ENCODE assay signal across 8 cellular contexts in the genomic region with DNA sequence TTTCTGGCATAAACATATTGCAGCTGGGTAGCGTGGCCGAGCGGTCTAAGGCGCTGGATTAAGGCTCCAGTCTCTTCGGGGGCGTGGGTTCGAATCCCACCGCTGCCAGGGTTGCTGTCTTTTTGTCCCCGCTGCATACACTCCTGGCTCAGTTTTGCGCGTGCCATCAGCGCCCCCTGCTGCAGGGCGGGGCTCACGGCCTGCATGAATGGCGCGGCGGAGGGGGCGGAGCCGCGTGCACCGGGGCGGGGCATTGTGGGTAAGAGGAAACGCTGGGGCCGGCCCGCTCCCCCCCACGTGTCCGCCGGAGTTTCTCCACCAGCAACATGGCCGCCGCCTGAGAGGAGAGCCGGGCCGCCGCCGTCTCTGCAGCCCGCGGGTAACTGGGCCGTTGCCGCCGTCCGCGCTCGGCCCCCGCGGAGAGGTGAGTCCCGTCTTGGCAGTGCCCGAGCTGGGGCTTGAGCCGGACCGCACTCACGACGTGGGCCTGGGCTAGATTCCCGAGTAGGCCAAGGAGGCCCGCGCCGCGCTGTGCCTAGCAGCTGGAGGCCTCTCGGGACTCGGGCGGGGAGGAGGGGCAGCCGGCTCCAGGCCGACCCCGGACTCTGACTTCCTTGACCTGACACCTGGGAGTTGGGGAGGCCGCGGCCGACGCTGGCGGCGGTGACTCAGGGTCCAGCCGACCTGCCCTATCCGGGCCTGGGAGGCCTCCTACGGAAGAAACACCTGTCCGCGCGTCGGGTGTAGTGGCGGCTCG. TPM values are rescaled to one million over a fixed set of nuclear protein-coding genes. Genes with fewer than 3 reads are reported as not detected.
DNase-seq lines count a peak whose midpoint lies in the region; ATAC-seq and TF ChIP-seq lines count a peak whose summit lies in the region.

A gene with protein sequence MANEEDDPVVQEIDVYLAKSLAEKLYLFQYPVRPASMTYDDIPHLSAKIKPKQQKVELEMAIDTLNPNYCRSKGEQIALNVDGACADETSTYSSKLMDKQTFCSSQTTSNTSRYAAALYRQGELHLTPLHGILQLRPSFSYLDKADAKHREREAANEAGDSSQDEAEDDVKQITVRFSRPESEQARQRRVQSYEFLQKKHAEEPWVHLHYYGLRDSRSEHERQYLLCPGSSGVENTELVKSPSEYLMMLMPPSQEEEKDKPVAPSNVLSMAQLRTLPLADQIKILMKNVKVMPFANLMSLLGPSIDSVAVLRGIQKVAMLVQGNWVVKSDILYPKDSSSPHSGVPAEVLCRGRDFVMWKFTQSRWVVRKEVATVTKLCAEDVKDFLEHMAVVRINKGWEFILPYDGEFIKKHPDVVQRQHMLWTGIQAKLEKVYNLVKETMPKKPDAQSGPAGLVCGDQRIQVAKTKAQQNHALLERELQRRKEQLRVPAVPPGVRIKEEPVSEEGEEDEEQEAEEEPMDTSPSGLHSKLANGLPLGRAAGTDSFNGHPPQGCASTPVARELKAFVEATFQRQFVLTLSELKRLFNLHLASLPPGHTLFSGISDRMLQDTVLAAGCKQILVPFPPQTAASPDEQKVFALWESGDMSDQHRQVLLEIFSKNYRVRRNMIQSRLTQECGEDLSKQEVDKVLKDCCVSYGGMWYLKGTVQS (plus strand): TSS at position 296 of the 757 bp plus-strand sequence. CDS start 5,560 bp downstream, outside the sequence.

- ATAC-seq in GM18909 (IDR thresholded peaks at IDR 0.05; ENCODE audit: poor library complexity, unreplicated experiment) (peak; percentile 82), HG03175 (IDR thresholded peaks at IDR 0.05; ENCODE audit: unreplicated experiment) (peak; percentile 89), activated B cell treated with CpG ODN at 0.5 μM for 24 hours (ENCODE audit: low read depth) (peak; percentile 94)

- peak within 1 kb of the TSS; percentile 95 for H3K4me3 ChIP-seq in AG09309 (ENCODE audit: control insufficient read depth, low read depth, low read length)

- intact Hi-C loops in activated B cell treated with CpG ODN at 0.5 μM for 24 hours (cut with micrococcal nuclease) = loop anchor here (1.0 to 10.0 kb wide), 14 partner anchors 56 to 775 kb away; a partner anchor contains a TSS

- H3K36me3 Mint-ChIP-seq in activated B cell treated with CpG ODN at 0.5 μM for 24 hours (ENCODE audit: low read depth) = peaks cover 33% of the 10 kb centered on the region

- CTCF ChIA-PET in activated B cell treated with CpG ODN at 0.5 μM for 24 hours (lab: Charles Lee) = interaction anchor here (0.9 to 1.9 kb wide), 13 partner anchors 23 to 290 kb away, joined by 3 to 15 read pairs (median 5); a partner anchor contains a TSS

- H3K27me3 Mint-ChIP-seq in activated B cell treated with CpG ODN at 0.5 μM for 24 hours = no peaks in the 10 kb centered on the region

- POLR2A ChIA-PET in activated B cell treated with CpG ODN at 0.5 μM for 24 hours (lab: Charles Lee) = interaction anchor here (0.7 to 4.3 kb wide), 9 partner anchors 79 to 344 kb away, joined by 3 to 53 read pairs (median 4); a partner anchor contains a TSS

- H3K9me3 Mint-ChIP-seq in activated B cell treated with CpG ODN at 0.5 μM for 24 hours = no peaks in the 10 kb centered on the region

- peak within 1 kb of the TSS; percentile 92 for H3K27ac Mint-ChIP-seq in activated B cell treated with CpG ODN at 0.5 μM for 24 hours

- H3K27ac ChIP-seq in caudate nucleus (ENCODE audit: low read depth, low read length) = peak within 1 kb of the TSS; percentile 93

- DNase-seq in AG09309 (ENCODE audit: low read depth) (peak; percentile 87), NCI-H226 (peak; percentile 90), activated B cell treated with CpG ODN at 0.5 μM for 24 hours (peak; percentile 100), caudate nucleus (lab: John Stamatoyannopoulos, UW) (peak; percentile 67 to 100 (median 97)), inferior parietal cortex (ENCODE audit: extremely low spot score) (peak; percentile 97)
- DNase-seq in stimulated activated CD4-positive, alpha-beta T cell treated with anti-CD3 and anti-CD28 coated beads, Interleukin-12 subunit alpha, Interleukin-12 subunit beta, amount 100 ng/mL, for 24 hours (ENCODE audit: low read depth in 2 of 2) = peak; percentile 99

- peaks cover 45% of the 10 kb centered on the region for H3K4me1 Mint-ChIP-seq in activated B cell treated with CpG ODN at 0.5 μM for 24 hours

- TF ChIP-seq CTCF in AG09309 (IDR thresholded peaks at IDR 0.05; ENCODE audit: control insufficient read depth, insufficient read depth, low read depth, low read length, missing control alignments) (peak; percentile 81), activated B cell treated with CpG ODN at 0.5 μM for 24 hours (IDR thresholded peaks at IDR 0.05) (peak; percentile 57)

- H3K4me3 Mint-ChIP-seq in activated B cell treated with CpG ODN at 0.5 μM for 24 hours = peak within 1 kb of the TSS; percentile 91

RNA-seq across cellular contexts. Expression of the gene that starts here (rescaled TPM):
- total RNA-seq in activated B cell treated with CpG ODN at 0.5 μM for 24 hours = 92.3 and 97.1 TPM in 2 replicates

Comparison
In these comparisons a context has a peak if more than half of its experiments do, and no peak if none do; other contexts are left out.
1. Peak in every context shown above with its lines: DNase-seq, ATAC-seq, H3K4me3 ChIP-seq and H3K27ac ChIP-seq.